In genomic region chr19:16536130-16536529, GRCh38 we compare ENCODE assay signal across 2 cellular contexts.
TF ChIP-seq lines count a peak whose summit lies in the region.

No MANE protein-coding gene starts in this region.

TF ChIP-seq in GM23338, 12 proteins besides CTCF, POLR2A, EP300 and RAD21:
- TF ChIP-seq POLR2AphosphoS5 (IDR thresholded peaks at IDR 0.05; ENCODE audit: low read depth) (no peak), CREB1 (CRISPR knock-in tag; IDR thresholded peaks at IDR 0.05; ENCODE audit: low read depth) (no peak), ZNF114 (CRISPR knock-in tag; IDR thresholded peaks at IDR 0.05) (no peak), REST (IDR thresholded peaks at IDR 0.05; ENCODE audit: unreplicated experiment) (no peak), JUNB (IDR thresholded peaks at IDR 0.05; ENCODE audit: unreplicated experiment) (no peak)

TF ChIP-seq in GM12878, 131 proteins besides CTCF, POLR2A, EP300 and RAD21:
- no peak for TF ChIP-seq NR2C1 (IDR thresholded peaks at IDR 0.05)
- no peak for TF ChIP-seq E2F4 (IDR thresholded peaks at IDR 0.05; ENCODE audit: low read depth, low read length)
- no peak for TF ChIP-seq ATF2 (IDR thresholded peaks at IDR 0.05; ENCODE audit: low read length)
- no peak for TF ChIP-seq E4F1 (IDR thresholded peaks at IDR 0.05; ENCODE audit: borderline replicate concordance, partially characterized antibody)
- no peak for TF ChIP-seq MTA2 (IDR thresholded peaks at IDR 0.05; ENCODE audit: low read depth)
